10 cellular contexts compared by ENCODE assay signal in the genomic region with DNA sequence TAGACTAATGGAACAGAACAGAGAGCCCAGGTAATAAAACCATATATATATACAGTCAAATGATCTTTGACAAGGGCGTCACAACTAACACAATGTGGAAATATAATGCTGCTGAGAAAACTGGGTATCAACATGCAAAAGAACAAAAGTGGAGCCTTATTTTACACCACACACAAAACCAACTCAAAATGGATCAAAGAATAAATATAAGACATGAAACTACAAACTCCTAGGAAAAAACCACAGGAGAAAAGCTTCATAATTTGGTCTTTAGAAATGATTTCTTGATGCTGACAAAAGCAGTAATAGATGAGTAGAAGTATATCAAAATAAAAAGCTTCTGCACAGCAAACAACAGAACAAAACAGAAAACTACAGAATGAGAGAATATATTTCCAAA.
"Had no signal": no experiment of that assay in that cellular context is flagged by ENCODE, and none has a peak within 500 bp of the region (broad histone marks: within the 10 kb centered on the region; RNA-seq: fewer than 3 reads in every experiment).

No MANE protein-coding gene starts in this region.

- H3K9me3 Mint-ChIP-seq: GM23338, H9, HFFc6, IgD-negative memory B cell had no signal

- FAIRE-seq: H1, H54, HepG2 had no signal

- H3K27ac ChIP-seq: HL-60 had no signal

- H3K4me3 ChIP-seq: GM23338 had no signal

- H2AFZ ChIP-seq: GM23338 had no signal

- H3K27me3 Mint-ChIP-seq: IgD-negative memory B cell had no signal

- H3K4me3 Mint-ChIP-seq: GM23338, H9, HFFc6, IgD-negative memory B cell had no signal

- DNase-seq: H9, HCEC 1CT, HFFc6, KBM-7 had no signal

- H3K27ac Mint-ChIP-seq: GM23338, H9, HFFc6, IgD-negative memory B cell had no signal

- H3K4me1 Mint-ChIP-seq: GM23338, H9 had no signal

- ATAC-seq: GM23338, HepG2 had no signal

- H3K4me2 ChIP-seq: GM23338 had no signal
